Comparison of ENCODE assay signal across 11 cellular contexts in genomic region chr12:93778306-93778705, GRCh38.
A peak's percentile ranks its signal among the peaks of the same experiment; 100 is the strongest.
DNase-seq lines count a peak whose midpoint lies in the region; ATAC-seq, FAIRE-seq and TF ChIP-seq lines count a peak whose summit lies in the region.
"Had no signal": no experiment of that assay in that cellular context is flagged by ENCODE, and none has a peak within 500 bp of the region (broad histone marks: within the 10 kb centered on the region; RNA-seq: fewer than 3 reads in every experiment).

No MANE protein-coding gene starts in this region.

- H3K27ac ChIP-seq in caudate nucleus (ENCODE audit: low read depth, low read length) (peak overlapping the region; percentile 71), kidney (ENCODE audit: low read depth in 2 of 2, low read length in 2 of 2) (peak overlapping the region; percentile 69 to 86), substantia nigra (ENCODE audit: low read depth, low read length, poor library complexity, severe bottlenecking) (peak overlapping the region; percentile 52)

- intact Hi-C loops in kidney (cut with DNase I), result no loop called here

- H3K9ac ChIP-seq in kidney (ENCODE audit: low read length in 2 of 2), result no peak overlapping the region

- peaks cover 14 to 23% of the 10 kb centered on the region in 2 donors for H3K4me1 ChIP-seq in kidney (ENCODE audit: control insufficient read depth in 1 of 2, insufficient read depth in 1 of 2, low read depth in 1 of 2, low read length in 2 of 2)

- CTCF ChIA-PET in HEK293T (lab: Yijun Ruan, JAX), result no interaction called here

- no peak for ATAC-seq in HG02973 (IDR thresholded peaks at IDR 0.05; ENCODE audit: unreplicated experiment)

- no peaks in the 10 kb centered on the region for H3K36me3 ChIP-seq in kidney (ENCODE audit: control insufficient read depth in 1 of 2, insufficient read depth in 2 of 2, low read length in 2 of 2)

- POLR2A ChIA-PET in HEK293T (lab: Yijun Ruan, JAX), result no interaction called here

- TF ChIP-seq CTCF in kidney (IDR thresholded peaks at IDR 0.05; ENCODE audit: borderline replicate concordance, extremely low read depth, insufficient read depth), result no peak

- H3K4me3 ChIP-seq in kidney (ENCODE audit: low read length in 2 of 2), result no peak overlapping the region

- peak; percentile 44 for FAIRE-seq in kidney (lab: Jason Lieb, UNC)

- no peaks in the 10 kb centered on the region for H3K9me3 ChIP-seq in kidney (ENCODE audit: control insufficient read depth in 1 of 2, low read length in 2 of 2)

- no peak for DNase-seq in HEK293T (ENCODE audit: extremely low spot score)
- DNase-seq in caudate nucleus (lab: John Stamatoyannopoulos, UW), result peak in 24 of 61 donors; percentile 7 to 76 (median 26)
- no peak for DNase-seq in kidney
- no peak for DNase-seq in substantia nigra (lab: John Stamatoyannopoulos, UW)
- no peak for DNase-seq in stimulated activated CD4-positive, alpha-beta T cell treated with anti-CD3 and anti-CD28 coated beads, Interleukin-1b, Interleukin-23, amount 100 ng/mL, for 48 hours
- no peak for DNase-seq in stimulated activated CD4-positive, alpha-beta T cell treated with anti-CD3 and anti-CD28 coated beads, Interleukin-4, amount 100 ng/mL, for 1 hour
- no peak for DNase-seq in NCI-H1092 treated with DMSO at 0.1 percent for 48 hours (lab: John Stamatoyannopoulos, UW)
- DNase-seq: activated naive CD4-positive, alpha-beta T cell treated with anti-CD3 and anti-CD28 coated beads, Interleukin-2, amount 10 ng/mL, durations not matched to agents 7 days and 5 days; islet precursor cell; SW 1271 had no signal

TF ChIP-seq in HEK293T, 16 proteins besides CTCF, POLR2A, EP300 and RAD21:
- no peak for TF ChIP-seq L3MBTL2 (conservative IDR thresholded peaks at IDR 0.05)
- no peak for TF ChIP-seq BHLHE40 (IDR thresholded peaks at IDR 0.05; ENCODE audit: borderline replicate concordance)
- TF ChIP-seq PKNOX1 (IDR thresholded peaks at IDR 0.05), result peak; percentile 7; the same call in 1 of the 2 replicates
- TF ChIP-seq TARDBP (IDR thresholded peaks at IDR 0.05), result no peak
- no peak for TF ChIP-seq SP1 (IDR thresholded peaks at IDR 0.05)
- TF ChIP-seq FOXA1 (IDR thresholded peaks at IDR 0.05), result no peak
